17 cellular contexts compared by ENCODE assay signal in the genomic region with DNA sequence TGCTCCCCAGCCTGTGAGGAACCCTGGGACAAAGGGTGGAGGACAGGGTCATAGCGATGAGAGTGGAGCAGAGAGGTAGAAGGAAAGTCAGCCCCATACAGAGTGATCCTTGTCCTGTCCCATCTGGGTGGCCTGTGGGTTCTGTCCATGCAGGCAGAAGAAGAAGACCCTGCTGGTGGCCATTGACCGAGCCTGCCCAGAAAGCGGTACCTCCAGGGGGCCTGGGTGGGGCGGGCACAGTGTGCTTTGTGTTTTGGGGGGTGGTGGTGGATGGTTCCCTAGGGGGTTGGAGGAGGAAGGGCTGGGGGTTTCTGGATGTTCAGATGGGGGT. TPM values are rescaled to one million over a fixed set of nuclear protein-coding genes. Genes with fewer than 3 reads are reported as not detected.
A peak's percentile ranks its signal among the peaks of the same experiment; 100 is the strongest.
DNase-seq lines count a peak whose midpoint lies in the region; ATAC-seq and TF ChIP-seq lines count a peak whose summit lies in the region.
"Had no signal": no experiment of that assay in that cellular context is flagged by ENCODE, and none has a peak within 500 bp of the region (broad histone marks: within the 10 kb centered on the region; RNA-seq: fewer than 3 reads in every experiment).

No MANE protein-coding gene starts in this region.

- H3K23ac ChIP-seq in neuronal stem cell (ENCODE audit: low read depth, low read length, poor library complexity), result no peak overlapping the region

- H4K91ac ChIP-seq in neuronal stem cell (ENCODE audit: low read depth, low read length, poor library complexity), result no peak overlapping the region

- no peak overlapping the region for H2BK12ac ChIP-seq in neuronal stem cell (ENCODE audit: low read length)

- DNase-seq in natural killer cell, result no peak
- DNase-seq in natural killer cell treated with Interleukin-12 subunit alpha and Interleukin-12 subunit beta and Interleukin-15 and Interleukin-18, amount 100 ng/mL, for 72 hours (ENCODE audit: low spot score), result no peak
- peak; percentile 35 for DNase-seq in chondrocyte (ENCODE audit: low spot score)
- DNase-seq in neuronal stem cell (ENCODE audit: low spot score), result no peak
- DNase-seq in SIG-M5 treated with dmso at 0.1 percent for 504 hours (lab: John Stamatoyannopoulos, UW; ENCODE audit: unreplicated experiment), result no peak
- DNase-seq in OCI-M1 (lab: John Stamatoyannopoulos, UW), result no peak
- no peak for DNase-seq in WTC11 (ENCODE audit: low spot score)
- DNase-seq in BE2C, result no peak
- DNase-seq: activated gamma-delta T cell; anterior cingulate cortex; naive thymus-derived CD8-positive, alpha-beta T cell; NCI-H1436 treated with DMSO at 0.1 percent for 48 hours; NCI-H82 had no signal

- TF ChIP-seq CTCF in natural killer cell (IDR thresholded peaks at IDR 0.05), result no peak
- no peak for TF ChIP-seq CTCF in chondrocyte (IDR thresholded peaks at IDR 0.05)
- no peak for TF ChIP-seq CTCF in WTC11 (IDR thresholded peaks at IDR 0.05)
- no peak for TF ChIP-seq CTCF in BE2C (IDR thresholded peaks at IDR 0.05; ENCODE audit: low read depth, low read length)

- no peaks in the 10 kb centered on the region for H3K27me3 ChIP-seq in neuronal stem cell (ENCODE audit: control insufficient read depth in 3 of 3, insufficient read depth in 3 of 3, low read depth in 1 of 3, low read length in 3 of 3)
- no peaks in the 10 kb centered on the region for H3K27me3 ChIP-seq in BE2C
- H3K27me3 ChIP-seq: gastrocnemius medialis had no signal

- CTCF ChIA-PET in WTC11 (lab: Charles Lee), result no interaction called here

- H3K79me1 ChIP-seq in neuronal stem cell (ENCODE audit: low read depth, low read length), result no peaks in the 10 kb centered on the region

- no peaks in the 10 kb centered on the region for H3K4me1 Mint-ChIP-seq in natural killer cell
- peaks cover 0 to 7% of the 10 kb centered on the region in 2 donors for H3K4me1 Mint-ChIP-seq in natural killer cell treated with Interleukin-12 subunit alpha and Interleukin-12 subunit beta and Interleukin-15 and Interleukin-18, amount 100 ng/mL, for 72 hours (ENCODE audit: low read depth in 2 of 2)
- no peaks in the 10 kb centered on the region for H3K4me1 Mint-ChIP-seq in chondrocyte (ENCODE audit: low read depth)
- no peaks in the 10 kb centered on the region for H3K4me1 Mint-ChIP-seq in WTC11

- peak overlapping the region; percentile 18 for H3K9ac ChIP-seq in neuronal stem cell (ENCODE audit: low read depth, low read length, poor library complexity)

- H3K27ac Mint-ChIP-seq in natural killer cell (peak overlapping the region in 1 of 2 donors; percentile 37), chondrocyte (ENCODE audit: unreplicated experiment) (no peak overlapping the region), WTC11 (no peak overlapping the region)
- H3K27ac Mint-ChIP-seq in natural killer cell treated with Interleukin-12 subunit alpha and Interleukin-12 subunit beta and Interleukin-15 and Interleukin-18, amount 100 ng/mL, for 72 hours, result peak overlapping the region in 1 of 2 donors; percentile 82

- WGBS in neuronal stem cell (ENCODE audit: extremely low coverage in 2 of 2, insufficient read length in 2 of 2, insufficient replicate concordance in 1 of 2), 2 donors, result no CpG with 5 or more reads among the region's 4 CpGs

- no peak overlapping the region for H3K14ac ChIP-seq in neuronal stem cell (ENCODE audit: low read length)

- H3K4me3 ChIP-seq in neuronal stem cell (ENCODE audit: low read length in 2 of 2) (no peak overlapping the region), BE2C (ENCODE audit: low read depth, low read length) (no peak overlapping the region)
- H3K4me3 ChIP-seq: gastrocnemius medialis had no signal

- no peak overlapping the region for H2BK5ac ChIP-seq in neuronal stem cell (ENCODE audit: low read length)

- H3K36me3 Mint-ChIP-seq in natural killer cell (no peaks in the 10 kb centered on the region), chondrocyte (ENCODE audit: low read depth) (peaks cover 17% of the 10 kb centered on the region), WTC11 (peaks cover 7% of the 10 kb centered on the region; the same call in 1 of the 2 replicates)
- H3K36me3 Mint-ChIP-seq in natural killer cell treated with Interleukin-12 subunit alpha and Interleukin-12 subunit beta and Interleukin-15 and Interleukin-18, amount 100 ng/mL, for 72 hours, result no peaks in the 10 kb centered on the region

- ATAC-seq in natural killer cell (no peak), WTC11 (no peak)
- no peak for ATAC-seq in natural killer cell treated with Interleukin-12 subunit alpha and Interleukin-12 subunit beta and Interleukin-15 and Interleukin-18, amount 100 ng/mL, for 72 hours
- ATAC-seq: gastrocnemius medialis; HCT116; left lobe of liver; naive thymus-derived CD8-positive, alpha-beta T cell had no signal

- H2AFZ ChIP-seq in neuronal stem cell (ENCODE audit: low read length), result no peak overlapping the region

- no peak overlapping the region for H2BK15ac ChIP-seq in neuronal stem cell (ENCODE audit: low read length)

- H3K4me1 ChIP-seq in neuronal stem cell (ENCODE audit: control insufficient read depth in 2 of 2, insufficient read depth in 1 of 2, low read depth in 1 of 2, low read length in 2 of 2) (peaks cover 0 to 2% of the 10 kb centered on the region in 2 donors), BE2C (no peaks in the 10 kb centered on the region)

- H2AK5ac ChIP-seq in neuronal stem cell (ENCODE audit: low read depth, low read length), result no peak overlapping the region

- peak overlapping the region; percentile 21 for H3K4me3 Mint-ChIP-seq in natural killer cell
- no peak overlapping the region for H3K4me3 Mint-ChIP-seq in natural killer cell treated with Interleukin-12 subunit alpha and Interleukin-12 subunit beta and Interleukin-15 and Interleukin-18, amount 100 ng/mL, for 72 hours
- no peak overlapping the region for H3K4me3 Mint-ChIP-seq in chondrocyte (ENCODE audit: unreplicated experiment)
- no peak overlapping the region for H3K4me3 Mint-ChIP-seq in WTC11

- H3K36me3 ChIP-seq in neuronal stem cell (replicated peaks in 1 of 2; ENCODE audit: control insufficient read depth in 2 of 2, insufficient read depth in 2 of 2, low read length in 2 of 2) (peaks cover 14 to 48% of the 10 kb centered on the region in 2 donors), BE2C (peaks cover 14% of the 10 kb centered on the region)

- H3K27me3 Mint-ChIP-seq in natural killer cell (ENCODE audit: low read depth in 2 of 2) (no peaks in the 10 kb centered on the region), chondrocyte (ENCODE audit: low read depth) (no peaks in the 10 kb centered on the region), WTC11 (ENCODE audit: low read depth) (no peaks in the 10 kb centered on the region)
- H3K27me3 Mint-ChIP-seq in natural killer cell treated with Interleukin-12 subunit alpha and Interleukin-12 subunit beta and Interleukin-15 and Interleukin-18, amount 100 ng/mL, for 72 hours, result no peaks in the 10 kb centered on the region
- H3K27me3 Mint-ChIP-seq: naive thymus-derived CD8-positive, alpha-beta T cell had no signal

- intact Hi-C loops in natural killer cell (cut with micrococcal nuclease), result no loop called here

- no peak overlapping the region for H2BK120ac ChIP-seq in neuronal stem cell (ENCODE audit: low read depth, low read length)

- H3K9me3 ChIP-seq in neuronal stem cell (replicated peaks in 1 of 2; ENCODE audit: control insufficient read depth in 2 of 2, insufficient read depth in 1 of 2, low read depth in 1 of 2, low read length in 2 of 2) (no peaks in the 10 kb centered on the region), BE2C (no peaks in the 10 kb centered on the region)
- H3K9me3 ChIP-seq: gastrocnemius medialis had no signal

- POLR2A ChIA-PET in WTC11 (lab: Charles Lee), result no interaction called here

- H3K4me2 ChIP-seq in neuronal stem cell (ENCODE audit: insufficient read depth, low read length, poor library complexity, severe bottlenecking), result no peak overlapping the region

- H4K8ac ChIP-seq in neuronal stem cell (ENCODE audit: low read depth, low read length), result no peak overlapping the region

- no peak overlapping the region for H3K27ac ChIP-seq in neuronal stem cell (replicated peaks; ENCODE audit: low read length)
- H3K27ac ChIP-seq: epithelial cell of prostate, gastrocnemius medialis had no signal

- no peaks in the 10 kb centered on the region for H3K9me3 Mint-ChIP-seq in natural killer cell
- H3K9me3 Mint-ChIP-seq in natural killer cell treated with Interleukin-12 subunit alpha and Interleukin-12 subunit beta and Interleukin-15 and Interleukin-18, amount 100 ng/mL, for 72 hours, result no peaks in the 10 kb centered on the region
- no peaks in the 10 kb centered on the region for H3K9me3 Mint-ChIP-seq in chondrocyte (ENCODE audit: low read depth)
- H3K9me3 Mint-ChIP-seq in WTC11, result no peaks in the 10 kb centered on the region
- H3K9me3 Mint-ChIP-seq: naive thymus-derived CD8-positive, alpha-beta T cell had no signal

- H3K4ac ChIP-seq in neuronal stem cell (ENCODE audit: low read length), result no peak overlapping the region

- H3K18ac ChIP-seq in neuronal stem cell (ENCODE audit: low read length), result no peak overlapping the region

RNA-seq across cellular contexts. Expression of gene SIDT2, which starts 7.9 kb away (rescaled TPM):
- total RNA-seq in natural killer cell (100 to 1,000 TPM in 1 of 3 donors, 10 to 100 TPM in 2; 80.0 to 111 (median 82.0) TPM), chondrocyte (32.4 to 42.5 TPM (median 38.8 TPM) in 3 replicates), WTC11 (2021) (20.7 to 27.6 TPM (median 20.9 TPM) in 3 replicates)
- 10 to 100 TPM; 23.1 to 30.3 TPM for total RNA-seq in natural killer cell treated with Interleukin-12 subunit alpha and Interleukin-12 subunit beta and Interleukin-15 and Interleukin-18, amount 100 ng/mL, for 72 hours
- 16.9 TPM for polyA plus RNA-seq in neuronal stem cell (2013, experiment 1 of 2)
- 17.7 TPM for polyA plus RNA-seq in neuronal stem cell (2013, experiment 2 of 2)
- 36.0 TPM for polyA plus RNA-seq in BE2C (2012; ENCODE audit: insufficient read depth, insufficient read length, low read depth)

RNA-seq across cellular contexts. Expression of gene TAGLN, which starts 12.8 kb away (rescaled TPM):
- total RNA-seq in natural killer cell, result 10 to 100 TPM in 1 of 3 donors, 1 to 10 TPM in 2; 8.2 to 18.0 (median 8.3) TPM
- total RNA-seq in natural killer cell treated with Interleukin-12 subunit alpha and Interleukin-12 subunit beta and Interleukin-15 and Interleukin-18, amount 100 ng/mL, for 72 hours, result 1 to 10 TPM; 4.8 to 7.4 TPM
- total RNA-seq in chondrocyte, result 854 to 4,666 TPM (median 4,556 TPM) in 3 replicates
- polyA plus RNA-seq in neuronal stem cell (2013, experiment 1 of 2), result 159 TPM
- polyA plus RNA-seq in neuronal stem cell (2013, experiment 2 of 2), result 154 TPM
- 51.1 to 71.5 TPM (median 53.9 TPM) in 3 replicates for total RNA-seq in WTC11 (2021)
- 10.2 TPM for polyA plus RNA-seq in BE2C (2012; ENCODE audit: insufficient read depth, insufficient read length, low read depth)

RNA-seq across cellular contexts. Expression of gene PAFAH1B2, which starts 42.3 kb away (rescaled TPM):
- total RNA-seq in natural killer cell (10 to 100 TPM; 46.1 to 71.0 (median 58.8) TPM), chondrocyte (85.4 to 98.0 TPM (median 90.5 TPM) in 3 replicates), WTC11 (2021) (132 to 138 TPM (median 133 TPM) in 3 replicates)
- total RNA-seq in natural killer cell treated with Interleukin-12 subunit alpha and Interleukin-12 subunit beta and Interleukin-15 and Interleukin-18, amount 100 ng/mL, for 72 hours, result 10 to 100 TPM; 60.6 to 76.7 TPM
- polyA plus RNA-seq in neuronal stem cell (2013, experiment 1 of 2), result 89.5 TPM
- 91.3 TPM for polyA plus RNA-seq in neuronal stem cell (2013, experiment 2 of 2)
- 99.2 TPM for polyA plus RNA-seq in BE2C (2012; ENCODE audit: insufficient read depth, insufficient read length, low read depth)

RNA-seq across cellular contexts. Expression of gene PCSK7, which starts 45.5 kb away (rescaled TPM):
- 100 to 1,000 TPM; 397 to 471 (median 441) TPM for total RNA-seq in natural killer cell
- total RNA-seq in natural killer cell treated with Interleukin-12 subunit alpha and Interleukin-12 subunit beta and Interleukin-15 and Interleukin-18, amount 100 ng/mL, for 72 hours, result 100 to 1,000 TPM; 140 to 206 TPM
- 42.8 to 71.0 TPM (median 43.0 TPM) in 3 replicates for total RNA-seq in chondrocyte
- polyA plus RNA-seq in neuronal stem cell (2013, experiment 1 of 2), result 12.7 TPM
- polyA plus RNA-seq in neuronal stem cell (2013, experiment 2 of 2), result 12.2 TPM
- 39.4 to 48.9 TPM (median 41.9 TPM) in 3 replicates for total RNA-seq in WTC11 (2021)
- 68.1 TPM for polyA plus RNA-seq in BE2C (2012; ENCODE audit: insufficient read depth, insufficient read length, low read depth)

RNA-seq across cellular contexts. Expression of gene RNF214, which starts 46.1 kb away (rescaled TPM):
- 10 to 100 TPM; 13.7 to 20.7 (median 17.3) TPM for total RNA-seq in natural killer cell
- 10 to 100 TPM; 18.9 to 21.6 TPM for total RNA-seq in natural killer cell treated with Interleukin-12 subunit alpha and Interleukin-12 subunit beta and Interleukin-15 and Interleukin-18, amount 100 ng/mL, for 72 hours
- total RNA-seq in chondrocyte, result 21.8 to 26.1 TPM (median 24.7 TPM) in 3 replicates
- 20.9 TPM for polyA plus RNA-seq in neuronal stem cell (2013, experiment 1 of 2)
- 21.5 TPM for polyA plus RNA-seq in neuronal stem cell (2013, experiment 2 of 2)
- total RNA-seq in WTC11 (2021), result 35.4 to 45.0 TPM (median 37.8 TPM) in 3 replicates
- polyA plus RNA-seq in BE2C (2012; ENCODE audit: insufficient read depth, insufficient read length, low read depth), result 63.5 TPM

Comparison
In these comparisons a context has a peak if more than half of its experiments do, and no peak if none do; other contexts are left out.
1. RNA of gene TAGLN, which starts 12.8 kb away (total RNA-seq): 854 to 4,666 TPM in chondrocyte; 51.1 to 71.5 TPM in WTC11, 8.2 to 18.0 TPM in natural killer cell and 4.8 to 7.4 TPM in natural killer cell treated with Interleukin-12 subunit alpha and Interleukin-12 subunit beta and Interleukin-15 and Interleukin-18, amount 100 ng/mL, for 72 hours; every median in the first group is over 10 times any median in the second.